In genomic region chr1:51878616-51879336, GRCh38 we compare ENCODE assay signal across 1 cellular context.
TF ChIP-seq lines count a peak whose summit lies in the region.

TSS of gene NRDC (minus strand) at chr1:51878727. CDS start at chr1:51878615, 112 bp downstream.

TF ChIP-seq in HepG2, 621 proteins besides CTCF, POLR2A, EP300 and RAD21 (continued from another document and continues in another):
- no peak for TF ChIP-seq NONO (IDR thresholded peaks at IDR 0.05)
- peak; percentile 83 for TF ChIP-seq NONO (CRISPR knock-in tag; conservative IDR thresholded peaks at IDR 0.05)
- peak; percentile 99 for TF ChIP-seq HOMEZ (CRISPR knock-in tag; IDR thresholded peaks at IDR 0.05; ENCODE audit: low read depth)
- no peak; the same call in 1 of the 2 replicates for TF ChIP-seq BORCS8-MEF2B (CRISPR knock-in tag; IDR thresholded peaks at IDR 0.05)
- no peak for TF ChIP-seq GLMP (CRISPR knock-in tag; IDR thresholded peaks at IDR 0.05; ENCODE audit: borderline replicate concordance)
- TF ChIP-seq MLLT10 (CRISPR knock-in tag; IDR thresholded peaks at IDR 0.05): no peak
- no peak; the same call in none of the 2 replicates for TF ChIP-seq ZNF274 (CRISPR knock-in tag; IDR thresholded peaks at IDR 0.05)
- TF ChIP-seq FOSL1 (CRISPR knock-in tag; IDR thresholded peaks at IDR 0.05; ENCODE audit: borderline replicate concordance): no peak
- 0 out of 2 replicates have a peak, but pooled peaks have one; percentile 81 for TF ChIP-seq ZNF747 (CRISPR knock-in tag; IDR thresholded peaks at IDR 0.05; ENCODE audit: borderline replicate concordance)
- TF ChIP-seq ZNF7 (CRISPR knock-in tag; IDR thresholded peaks at IDR 0.05): no peak
- TF ChIP-seq NCOA1 (CRISPR knock-in tag; IDR thresholded peaks at IDR 0.05): peak; percentile 60; the same call in 1 of the 2 replicates
- TF ChIP-seq, protein P1, sequence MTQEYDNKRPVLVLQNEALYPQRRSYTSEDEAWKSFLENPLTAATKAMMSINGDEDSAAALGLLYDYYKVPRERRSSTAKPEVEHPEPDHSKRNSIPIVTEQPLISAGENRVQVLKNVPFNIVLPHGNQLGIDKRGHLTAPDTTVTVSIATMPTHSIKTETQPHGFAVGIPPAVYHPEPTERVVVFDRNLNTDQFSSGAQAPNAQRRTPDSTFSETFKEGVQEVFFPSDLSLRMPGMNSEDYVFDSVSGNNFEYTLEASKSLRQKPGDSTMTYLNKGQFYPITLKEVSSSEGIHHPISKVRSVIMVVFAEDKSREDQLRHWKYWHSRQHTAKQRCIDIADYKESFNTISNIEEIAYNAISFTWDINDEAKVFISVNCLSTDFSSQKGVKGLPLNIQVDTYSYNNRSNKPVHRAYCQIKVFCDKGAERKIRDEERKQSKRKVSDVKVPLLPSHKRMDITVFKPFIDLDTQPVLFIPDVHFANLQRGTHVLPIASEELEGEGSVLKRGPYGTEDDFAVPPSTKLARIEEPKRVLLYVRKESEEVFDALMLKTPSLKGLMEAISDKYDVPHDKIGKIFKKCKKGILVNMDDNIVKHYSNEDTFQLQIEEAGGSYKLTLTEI (CRISPR knock-in tag; conservative IDR thresholded peaks at IDR 0.05): no peak
- 0 out of 2 replicates have a peak, but pooled peaks have one; percentile 14 for TF ChIP-seq HNRNPL (IDR thresholded peaks at IDR 0.05; ENCODE audit: low read depth, low read length)
- no peak for TF ChIP-seq ZNF644 (CRISPR knock-in tag; IDR thresholded peaks at IDR 0.05; ENCODE audit: low read depth)
- no peak; the same call in 1 of the 2 replicates for TF ChIP-seq MXD4 (CRISPR knock-in tag; IDR thresholded peaks at IDR 0.05)
- 0 out of 2 replicates have a peak, but pooled peaks have one; percentile 36 for TF ChIP-seq ZNF414 (CRISPR knock-in tag; IDR thresholded peaks at IDR 0.05)
- peak; percentile 70 for TF ChIP-seq SALL1 (CRISPR knock-in tag; IDR thresholded peaks at IDR 0.05)
- TF ChIP-seq SIX4 (CRISPR knock-in tag; IDR thresholded peaks at IDR 0.05): no peak
- peak; percentile 78; the same call in 1 of the 2 replicates for TF ChIP-seq SAP130 (CRISPR knock-in tag; IDR thresholded peaks at IDR 0.05; ENCODE audit: low read depth)
- peak; percentile 96 for TF ChIP-seq GATAD1 (CRISPR knock-in tag; IDR thresholded peaks at IDR 0.05)
- TF ChIP-seq, protein P2, sequence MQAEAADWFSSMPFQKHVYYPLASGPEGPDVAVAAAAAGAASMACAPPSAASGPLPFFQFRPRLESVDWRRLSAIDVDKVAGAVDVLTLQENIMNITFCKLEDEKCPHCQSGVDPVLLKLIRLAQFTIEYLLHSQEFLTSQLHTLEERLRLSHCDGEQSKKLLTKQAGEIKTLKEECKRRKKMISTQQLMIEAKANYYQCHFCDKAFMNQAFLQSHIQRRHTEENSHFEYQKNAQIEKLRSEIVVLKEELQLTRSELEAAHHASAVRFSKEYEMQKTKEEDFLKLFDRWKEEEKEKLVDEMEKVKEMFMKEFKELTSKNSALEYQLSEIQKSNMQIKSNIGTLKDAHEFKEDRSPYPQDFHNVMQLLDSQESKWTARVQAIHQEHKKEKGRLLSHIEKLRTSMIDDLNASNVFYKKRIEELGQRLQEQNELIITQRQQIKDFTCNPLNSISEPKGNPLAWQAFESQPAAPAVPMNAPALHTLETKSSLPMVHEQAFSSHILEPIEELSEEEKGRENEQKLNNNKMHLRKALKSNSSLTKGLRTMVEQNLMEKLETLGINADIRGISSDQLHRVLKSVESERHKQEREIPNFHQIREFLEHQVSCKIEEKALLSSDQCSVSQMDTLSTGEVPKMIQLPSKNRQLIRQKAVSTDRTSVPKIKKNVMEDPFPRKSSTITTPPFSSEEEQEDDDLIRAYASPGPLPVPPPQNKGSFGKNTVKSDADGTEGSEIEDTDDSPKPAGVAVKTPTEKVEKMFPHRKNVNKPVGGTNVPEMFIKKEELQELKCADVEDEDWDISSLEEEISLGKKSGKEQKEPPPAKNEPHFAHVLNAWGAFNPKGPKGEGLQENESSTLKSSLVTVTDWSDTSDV (CRISPR knock-in tag; IDR thresholded peaks at IDR 0.05): no peak
- TF ChIP-seq MLXIP (CRISPR knock-in tag; IDR thresholded peaks at IDR 0.05; ENCODE audit: borderline replicate concordance): no peak
- TF ChIP-seq MAZ (IDR thresholded peaks at IDR 0.05; ENCODE audit: borderline replicate concordance, low read depth, low read length): no peak; the same call in 1 of the 2 replicates
- TF ChIP-seq MAZ (CRISPR knock-in tag; IDR thresholded peaks at IDR 0.05; ENCODE audit: low read depth): peak; percentile 84
- TF ChIP-seq ZEB1 (IDR thresholded peaks at IDR 0.05; ENCODE audit: insufficient replicate concordance, low read depth): peak; percentile 6
- TF ChIP-seq ZBTB42 (CRISPR knock-in tag; IDR thresholded peaks at IDR 0.05): no peak
- no peak for TF ChIP-seq GLI4 (CRISPR knock-in tag; IDR thresholded peaks at IDR 0.05; ENCODE audit: borderline replicate concordance)
- peak; percentile 85; the same call in 1 of the 2 replicates for TF ChIP-seq ZFP91 (CRISPR knock-in tag; IDR thresholded peaks at IDR 0.05; ENCODE audit: borderline replicate concordance)
- TF ChIP-seq MAFG (CRISPR knock-in tag; IDR thresholded peaks at IDR 0.05): no peak
- no peak for TF ChIP-seq ZNF484 (CRISPR knock-in tag; IDR thresholded peaks at IDR 0.05; ENCODE audit: borderline replicate concordance, low read depth)
- peak; percentile 92 for TF ChIP-seq NR2C2 (CRISPR knock-in tag; IDR thresholded peaks at IDR 0.05; ENCODE audit: borderline replicate concordance)
- no peak for TF ChIP-seq ZNF558 (CRISPR knock-in tag; IDR thresholded peaks at IDR 0.05; ENCODE audit: borderline replicate concordance)
- no peak for TF ChIP-seq ZFP41 (CRISPR knock-in tag; IDR thresholded peaks at IDR 0.05; ENCODE audit: borderline replicate concordance)
- peak; percentile 59; the same call in 1 of the 2 replicates for TF ChIP-seq ZFP82 (CRISPR knock-in tag; IDR thresholded peaks at IDR 0.05; ENCODE audit: borderline replicate concordance)
- no peak for TF ChIP-seq KAT7 (CRISPR knock-in tag; IDR thresholded peaks at IDR 0.05; ENCODE audit: borderline replicate concordance)
- peak; percentile 66; the same call in 1 of the 2 replicates for TF ChIP-seq ZNF350 (CRISPR knock-in tag; IDR thresholded peaks at IDR 0.05; ENCODE audit: borderline replicate concordance, low read depth)
- TF ChIP-seq ZNF598 (CRISPR knock-in tag; IDR thresholded peaks at IDR 0.05; ENCODE audit: borderline replicate concordance): no peak
- no peak for TF ChIP-seq CCAR2 (optimal IDR thresholded peaks at IDR 0.05; ENCODE audit: low read depth, low read length)
- TF ChIP-seq PTBP1 (IDR thresholded peaks at IDR 0.05; ENCODE audit: low read depth, low read length, poor library complexity, severe bottlenecking): no peak
- TF ChIP-seq RAD51 (IDR thresholded peaks at IDR 0.05; ENCODE audit: borderline replicate concordance): peak; percentile 77
- 0 out of 2 replicates have a peak, but pooled peaks have one; percentile 22 for TF ChIP-seq ZKSCAN1 (IDR thresholded peaks at IDR 0.05; ENCODE audit: low read length)
- TF ChIP-seq FOXJ3 (CRISPR knock-in tag; IDR thresholded peaks at IDR 0.05; ENCODE audit: borderline replicate concordance): no peak
- peak; percentile 82 for TF ChIP-seq GABPB1 (CRISPR knock-in tag; IDR thresholded peaks at IDR 0.05)
- peak; percentile 42; the same call in 1 of the 2 replicates for TF ChIP-seq ZNF780A (CRISPR knock-in tag; IDR thresholded peaks at IDR 0.05)
- 0 out of 2 replicates have a peak, but pooled peaks have one; percentile 68 for TF ChIP-seq ZNF792 (CRISPR knock-in tag; IDR thresholded peaks at IDR 0.05)
- TF ChIP-seq ZMAT3 (CRISPR knock-in tag; conservative IDR thresholded peaks at IDR 0.05): no peak
- no peak for TF ChIP-seq PAX8 (CRISPR knock-in tag; IDR thresholded peaks at IDR 0.05; ENCODE audit: borderline replicate concordance)
- TF ChIP-seq RARG (CRISPR knock-in tag; IDR thresholded peaks at IDR 0.05; ENCODE audit: low read depth): no peak
- no peak for TF ChIP-seq HOXA7 (CRISPR knock-in tag; IDR thresholded peaks at IDR 0.05)
- no peak for TF ChIP-seq ZSCAN30 (CRISPR knock-in tag; IDR thresholded peaks at IDR 0.05)
- no peak for TF ChIP-seq HHEX (CRISPR knock-in tag; IDR thresholded peaks at IDR 0.05)
- no peak; the same call in 1 of the 2 replicates for TF ChIP-seq CCDC6 (CRISPR knock-in tag; IDR thresholded peaks at IDR 0.05)
- 0 out of 2 replicates have a peak, but pooled peaks have one; percentile 11 for TF ChIP-seq THRA (CRISPR knock-in tag; IDR thresholded peaks at IDR 0.05; ENCODE audit: borderline replicate concordance)
- no peak for TF ChIP-seq TGIF2 (CRISPR knock-in tag; IDR thresholded peaks at IDR 0.05)
- no peak for TF ChIP-seq ZNF234 (CRISPR knock-in tag; conservative IDR thresholded peaks at IDR 0.05)
- no peak; the same call in 1 of the 2 replicates for TF ChIP-seq ZNF546 (CRISPR knock-in tag; conservative IDR thresholded peaks at IDR 0.05)
- TF ChIP-seq ZNF383 (CRISPR knock-in tag; IDR thresholded peaks at IDR 0.05; ENCODE audit: borderline replicate concordance): no peak
- TF ChIP-seq ZNF557 (CRISPR knock-in tag; IDR thresholded peaks at IDR 0.05): no peak
- TF ChIP-seq ARHGAP35 (CRISPR knock-in tag; IDR thresholded peaks at IDR 0.05; ENCODE audit: borderline replicate concordance): 0 out of 2 replicates have a peak, but pooled peaks have one; percentile 33
